Comparison of ENCODE assay signal across 17 cellular contexts in genomic region chrX:10903518-10903917, GRCh38.
"Had no signal": no experiment of that assay in that cellular context is flagged by ENCODE, and none has a peak within 500 bp of the region (broad histone marks: within the 10 kb centered on the region; RNA-seq: fewer than 3 reads in every experiment).

No MANE protein-coding gene starts in this region.

- DNase-seq: effector CD4-positive, alpha-beta T cell; endodermal cell; erythroblast; immature natural killer cell; left lung; lower lobe of right lung; naive B cell; occipital lobe; pancreas; right cardiac atrium; stimulated activated CD4-positive, alpha-beta T cell treated with anti-CD3 and anti-CD28 coated beads, Interleukin-4, amount 100 ng/mL, for 1 hour; tibial artery; upper lobe of left lung; uterus had no signal

- H3K4me3 ChIP-seq: left lung, lower lobe of right lung, pancreas, smooth muscle cell, tibial artery, upper lobe of left lung, uterus had no signal

- ATAC-seq: foreskin keratinocyte; left lung; lower lobe of right lung; pancreas; right cardiac atrium; stimulated activated memory B cell treated with anti-CD40 and anti-IgM and Interleukin-4, amounts not matched to agents 10 μg/mL and 1 μg/mL and 100 μg/mL, for 72 hours had no signal

- H3K27ac ChIP-seq: foreskin keratinocyte, left lung, lower lobe of right lung, pancreas, tibial artery, upper lobe of left lung, uterus had no signal
